ENCODE assay signal across 9 cellular contexts in genomic region chr5:180201051-180201987, GRCh38. TPM values are rescaled to one million over a fixed set of nuclear protein-coding genes. Genes with fewer than 3 reads are reported as not detected.
DNase-seq lines count a peak whose midpoint lies in the region; ATAC-seq and TF ChIP-seq lines count a peak whose summit lies in the region.
"Had no signal": no experiment of that assay in that cellular context is flagged by ENCODE, and none has a peak within 500 bp of the region (broad histone marks: within the 10 kb centered on the region; RNA-seq: fewer than 3 reads in every experiment).

No MANE protein-coding gene starts in this region.

- peak; percentile 37 for TF ChIP-seq CTCF in GM12864 (IDR thresholded peaks at IDR 0.05; ENCODE audit: low read depth, low read length, missing control alignments)
- TF ChIP-seq CTCF in endothelial cell (IDR thresholded peaks at IDR 0.05; ENCODE audit: unreplicated experiment), result peak; percentile 83
- TF ChIP-seq CTCF in vagina (IDR thresholded peaks at IDR 0.05), result no peak
- TF ChIP-seq CTCF in coronary artery (IDR thresholded peaks at IDR 0.05), result no peak

- H3K9me3 Mint-ChIP-seq in endothelial cell (ENCODE audit: unreplicated experiment), result no peaks in the 10 kb centered on the region
- no peaks in the 10 kb centered on the region for H3K9me3 Mint-ChIP-seq in immature natural killer cell

- intact Hi-C loops in vagina (cut with DNase I), result no loop called here

- H3K4me3 ChIP-seq in GM12864 (ENCODE audit: low read depth, low read length) (no peak overlapping the region), vagina (no peak overlapping the region), coronary artery (no peak overlapping the region)
- H3K4me3 ChIP-seq: skin epidermis had no signal

- H3K36me3 Mint-ChIP-seq in endothelial cell (ENCODE audit: low read depth, unreplicated experiment) (no peaks in the 10 kb centered on the region), immature natural killer cell (no peaks in the 10 kb centered on the region)

- peak; percentile 87 for DNase-seq in 8988T
- DNase-seq in GM12864 (ENCODE audit: low read depth), result no peak
- peak; percentile 64 for DNase-seq in NCI-H748 (lab: John Stamatoyannopoulos, UW; ENCODE audit: unreplicated experiment)
- peak; percentile 66 for DNase-seq in endothelial cell (ENCODE audit: low spot score)
- no peak for DNase-seq in vagina (ENCODE audit: extremely low spot score in 2 of 2)
- DNase-seq in immature natural killer cell, result no peak
- no peak for DNase-seq in coronary artery (ENCODE audit: low spot score)

- no peaks in the 10 kb centered on the region for H3K4me1 Mint-ChIP-seq in endothelial cell (ENCODE audit: unreplicated experiment)
- H3K4me1 Mint-ChIP-seq in immature natural killer cell, result no peaks in the 10 kb centered on the region

- H3K36me3 ChIP-seq in vagina, result no peaks in the 10 kb centered on the region

- H3K27me3 ChIP-seq in vagina, result no peaks in the 10 kb centered on the region

- no peak for ATAC-seq in HG03045 (IDR thresholded peaks at IDR 0.05; ENCODE audit: unreplicated experiment)

- no peaks in the 10 kb centered on the region for H3K27me3 Mint-ChIP-seq in endothelial cell (ENCODE audit: unreplicated experiment)
- H3K27me3 Mint-ChIP-seq in immature natural killer cell (ENCODE audit: low read depth in 3 of 3), result peaks cover 0 to 3% (median 2%) of the 10 kb centered on the region in 3 donors

- no peak overlapping the region for H3K27ac ChIP-seq in vagina
- H3K27ac ChIP-seq in coronary artery, result no peak overlapping the region
- H3K27ac ChIP-seq: skin epidermis had no signal

- H3K27ac Mint-ChIP-seq in endothelial cell (ENCODE audit: unreplicated experiment) (no peak overlapping the region), immature natural killer cell (no peak overlapping the region)

- TF ChIP-seq POLR2A in vagina (IDR thresholded peaks at IDR 0.05), result no peak

- no peak overlapping the region for H3K4me3 Mint-ChIP-seq in endothelial cell (ENCODE audit: unreplicated experiment)
- no peak overlapping the region for H3K4me3 Mint-ChIP-seq in immature natural killer cell

- H3K9me3 ChIP-seq in vagina, result no peaks in the 10 kb centered on the region

- no peaks in the 10 kb centered on the region for H3K4me1 ChIP-seq in vagina

RNA-seq across cellular contexts. Expression of gene RASGEF1C, which starts 7.7 kb away (rescaled TPM):
- 0.64 TPM for total RNA-seq in endothelial cell (ENCODE audit: unreplicated experiment)
- 2.5 TPM for total RNA-seq in vagina
- polyA plus RNA-seq in immature natural killer cell, result not detected

Comparison
In these comparisons a context has a peak if more than half of its experiments do, and no peak if none do; other contexts are left out.
1. DNase-seq: peak in 8988T (single experiment), NCI-H748 (single experiment) and endothelial cell (single experiment); none in GM12864 (single experiment), vagina (0 of 2), immature natural killer cell (0 of 3) and coronary artery (single experiment).
2. CTCF ChIP-seq: peak in GM12864 (single experiment) and endothelial cell (single experiment); none in vagina (0 of 3) and coronary artery (single experiment).